19 cellular contexts compared by ENCODE assay signal in the genomic region with DNA sequence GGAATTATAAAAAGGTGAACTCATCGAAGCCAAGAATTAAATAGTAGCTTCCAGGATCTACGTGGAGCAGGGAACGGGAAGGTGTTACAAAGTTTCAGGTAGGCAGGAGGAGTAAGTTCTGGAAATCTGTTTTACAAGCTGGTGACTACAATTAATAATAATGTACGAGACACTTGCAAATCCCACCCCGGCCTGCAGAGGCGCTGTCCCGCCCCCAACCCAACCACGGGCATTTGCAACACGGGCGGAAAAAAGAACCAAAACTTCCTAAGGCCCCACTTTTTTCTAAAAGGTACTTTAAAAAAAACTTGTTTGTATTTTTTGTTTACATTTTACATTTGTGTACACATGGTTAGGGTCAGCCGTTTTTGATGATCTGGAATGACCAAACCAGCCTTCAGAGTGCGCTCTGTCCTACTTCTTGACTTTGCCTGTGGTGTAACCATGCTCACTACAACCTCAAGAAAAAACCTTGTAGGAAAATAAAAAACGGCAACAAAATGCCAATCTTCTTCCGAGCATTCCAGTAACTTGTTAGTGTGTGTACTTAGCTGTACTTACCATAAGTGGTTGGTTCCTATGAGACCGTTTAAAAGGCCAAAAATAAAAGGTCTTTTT.
DNase-seq lines count a peak whose midpoint lies in the region; ATAC-seq and TF ChIP-seq lines count a peak whose summit lies in the region.
"Had no signal": no experiment of that assay in that cellular context is flagged by ENCODE, and none has a peak within 500 bp of the region (broad histone marks: within the 10 kb centered on the region; RNA-seq: fewer than 3 reads in every experiment).

No MANE protein-coding gene starts in this region.

- no peaks in the 10 kb centered on the region for H3K36me3 Mint-ChIP-seq in neural crest cell (ENCODE audit: low read depth)
- H3K36me3 Mint-ChIP-seq: activated naive CD4-positive, alpha-beta T cell treated with anti-CD3 and anti-CD28 coated beads, Interleukin-2, amount 50 U/mL, for 72 hours; brain had no signal

- DNase-seq in GM12864 (ENCODE audit: low read depth) (no peak), HT-29 (ENCODE audit: low spot score) (peak; percentile 13), RWPE2 (ENCODE audit: low spot score) (no peak), neural crest cell (ENCODE audit: low read depth, low spot score) (no peak), tibial nerve (ENCODE audit: low spot score in 2 of 2) (no peak), suprapubic skin (ENCODE audit: low spot score in 2 of 2) (no peak), NCI-H2081 treated with DMSO at 0.1 percent for 48 hours (lab: John Stamatoyannopoulos, UW) (no peak)
- no peak for DNase-seq in activated CD4-positive, alpha-beta T cell treated with anti-CD3 and anti-CD28 coated beads for 48 hours
- DNase-seq: activated CD4-positive, CD25-positive, alpha-beta regulatory T cell treated with anti-CD3 and anti-CD28 coated beads, Interleukin-2, amount 50 U/mL, for 72 hours; effector CD8-positive, alpha-beta T cell; hypothalamus; left cardiac atrium; NCI-H1694 treated with DMSO at 0.1 percent for 48 hours; NCI-H510A treated with DMSO at 0.1 percent for 48 hours; Peyer's patch; stimulated activated CD4-positive, alpha-beta T cell treated with anti-CD3 and anti-CD28 coated beads, Interleukin-4, amount 100 ng/mL, for 1 hour had no signal

- TF ChIP-seq CTCF in GM12864 (IDR thresholded peaks at IDR 0.05; ENCODE audit: low read depth, low read length, missing control alignments): peak; percentile 43
- peak; percentile 34 for TF ChIP-seq CTCF in RWPE2 (IDR thresholded peaks at IDR 0.05; ENCODE audit: poor library complexity, severe bottlenecking)
- peak; percentile 47 for TF ChIP-seq CTCF in neural crest cell (conservative IDR thresholded peaks at IDR 0.05)
- TF ChIP-seq CTCF in tibial nerve (IDR thresholded peaks at IDR 0.05): no peak
- TF ChIP-seq CTCF in suprapubic skin (IDR thresholded peaks at IDR 0.05): no peak

- H3K4me3 ChIP-seq in GM12864 (ENCODE audit: low read depth, low read length) (no peak overlapping the region), RWPE2 (ENCODE audit: severe bottlenecking) (no peak overlapping the region), tibial nerve (no peak overlapping the region), suprapubic skin (no peak overlapping the region)
- H3K4me3 ChIP-seq: Peyer's patch, thoracic aorta had no signal

- no peak overlapping the region for H3K4me3 Mint-ChIP-seq in neural crest cell
- H3K4me3 Mint-ChIP-seq: brain had no signal

- H3K27ac Mint-ChIP-seq in neural crest cell (ENCODE audit: unreplicated experiment): no peak overlapping the region
- H3K27ac Mint-ChIP-seq: activated naive CD4-positive, alpha-beta T cell treated with anti-CD3 and anti-CD28 coated beads, Interleukin-2, amount 50 U/mL, for 72 hours had no signal

- TF ChIP-seq POLR2A in tibial nerve (IDR thresholded peaks at IDR 0.05) (no peak), suprapubic skin (IDR thresholded peaks at IDR 0.05) (no peak)

- ATAC-seq in RWPE2 (ENCODE audit: low read depth): no peak
- ATAC-seq: activated naive CD4-positive, alpha-beta T cell treated with anti-CD3 and anti-CD28 coated beads, Interleukin-2, amount 50 U/mL, for 72 hours; left cardiac atrium had no signal

- H3K4me1 Mint-ChIP-seq in neural crest cell: peaks cover 15% of the 10 kb centered on the region

- H3K36me3 ChIP-seq in RWPE2 (ENCODE audit: low read depth) (no peaks in the 10 kb centered on the region), tibial nerve (no peaks in the 10 kb centered on the region), suprapubic skin (no peaks in the 10 kb centered on the region)
- H3K36me3 ChIP-seq: Peyer's patch, thoracic aorta had no signal

- H3K27ac ChIP-seq in RWPE2 (ENCODE audit: poor library complexity, severe bottlenecking) (no peak overlapping the region), tibial nerve (no peak overlapping the region), suprapubic skin (no peak overlapping the region)
- H3K27ac ChIP-seq: Peyer's patch, thoracic aorta had no signal

- H3K27me3 Mint-ChIP-seq in neural crest cell (ENCODE audit: low read depth): peaks cover 13% of the 10 kb centered on the region

- no peaks in the 10 kb centered on the region for H3K9me3 ChIP-seq in RWPE2 (ENCODE audit: severe bottlenecking)
- H3K9me3 ChIP-seq in tibial nerve: no peaks in the 10 kb centered on the region
- no peaks in the 10 kb centered on the region for H3K9me3 ChIP-seq in suprapubic skin
- H3K9me3 ChIP-seq: Peyer's patch, thoracic aorta had no signal

- H3K4me1 ChIP-seq in RWPE2 (ENCODE audit: insufficient read depth, poor library complexity, severe bottlenecking) (no peaks in the 10 kb centered on the region), tibial nerve (no peaks in the 10 kb centered on the region), suprapubic skin (no peaks in the 10 kb centered on the region)
- H3K4me1 ChIP-seq: Peyer's patch had no signal

- H3K9me3 Mint-ChIP-seq in neural crest cell: peaks cover 2% of the 10 kb centered on the region
- H3K9me3 Mint-ChIP-seq: activated naive CD4-positive, alpha-beta T cell treated with anti-CD3 and anti-CD28 coated beads, Interleukin-2, amount 50 U/mL, for 72 hours had no signal

- peaks cover 13% of the 10 kb centered on the region for H3K27me3 ChIP-seq in RWPE2 (ENCODE audit: insufficient read depth, poor library complexity, severe bottlenecking)
- peaks cover 0 to 3% of the 10 kb centered on the region in 2 donors for H3K27me3 ChIP-seq in tibial nerve
- peaks cover 28% of the 10 kb centered on the region for H3K27me3 ChIP-seq in suprapubic skin
- H3K27me3 ChIP-seq: Peyer's patch had no signal

- no peak for TF ChIP-seq EP300 in tibial nerve (IDR thresholded peaks at IDR 0.05)
- no peak for TF ChIP-seq EP300 in suprapubic skin (IDR thresholded peaks at IDR 0.05)

- 77 to 79% methylated on average over 15 of the region's 15 CpGs for WGBS in tibial nerve, 2 donors
- WGBS in suprapubic skin: 79% methylated on average over 15 of the region's 15 CpGs

Comparison
In these comparisons a context has a peak if more than half of its experiments do, and no peak if none do; other contexts are left out.
1. CTCF ChIP-seq: peak in GM12864 (single experiment), RWPE2 (single experiment) and neural crest cell (single experiment); none in tibial nerve (0 of 5) and suprapubic skin (0 of 2).